In genomic region chr7:138129551-138130165, GRCh38 we compare ENCODE assay signal across 22 cellular contexts. TPM values are rescaled to one million over a fixed set of nuclear protein-coding genes. Genes with fewer than 3 reads are reported as not detected.
A peak's percentile ranks its signal among the peaks of the same experiment; 100 is the strongest.
DNase-seq lines count a peak whose midpoint lies in the region; ATAC-seq, FAIRE-seq and TF ChIP-seq lines count a peak whose summit lies in the region.
"Had no signal": no experiment of that assay in that cellular context is flagged by ENCODE, and none has a peak within 500 bp of the region (broad histone marks: within the 10 kb centered on the region; RNA-seq: fewer than 3 reads in every experiment).

No MANE protein-coding gene starts in this region.

- H3K79me1 ChIP-seq in mesendoderm (ENCODE audit: low read length): no peaks in the 10 kb centered on the region

- H2BK15ac ChIP-seq in mesendoderm (replicated peaks; ENCODE audit: low read depth): no peak overlapping the region

- H3K9me3 ChIP-seq in HEK293 (ENCODE audit: control insufficient read depth, insufficient read depth, low read depth, low read length): no peaks in the 10 kb centered on the region
- H3K9me3 ChIP-seq in K562 (replicated peaks; ENCODE audit: control insufficient read depth, insufficient read depth, low read depth, low read length): no peaks in the 10 kb centered on the region
- H3K9me3 ChIP-seq: BE2C had no signal

- TF ChIP-seq POLR2A in K562 (conservative IDR thresholded peaks at IDR 0.05): no peak

- no peak overlapping the region for H3K27ac ChIP-seq in HEK293 (ENCODE audit: extremely low read depth, low read depth, low read length)
- no peak overlapping the region for H3K27ac ChIP-seq in K562 (ENCODE audit: extremely low read depth, low read depth, low read length)
- H3K27ac ChIP-seq in mesendoderm (ENCODE audit: low read depth, low read length): no peak overlapping the region
- H3K27ac ChIP-seq: BLaER1 treated with 17β-estradiol and CSF1 and Interleukin-3, amounts not matched to agents 10 nM and 100 nM had no signal

- H3K4me2 ChIP-seq in K562 (ENCODE audit: insufficient read depth, low read length) (no peak overlapping the region), mesendoderm (ENCODE audit: low read length) (no peak overlapping the region)
- H3K4me2 ChIP-seq: BLaER1 treated with 17β-estradiol and CSF1 and Interleukin-3, amounts not matched to agents 10 nM and 100 nM had no signal

- no peak overlapping the region for H3K9ac ChIP-seq in K562 (ENCODE audit: insufficient read depth in 1 of 2, low read depth in 2 of 2, low read length in 2 of 2)
- no peak overlapping the region for H3K9ac ChIP-seq in mesendoderm (ENCODE audit: low read length)
- H3K9ac ChIP-seq: BLaER1 treated with 17β-estradiol and CSF1 and Interleukin-3, amounts not matched to agents 10 nM and 100 nM had no signal

- H3K56ac ChIP-seq in mesendoderm (ENCODE audit: low read length): no peak overlapping the region

- H3K27me3 ChIP-seq in K562 (ENCODE audit: control insufficient read depth in 2 of 2, insufficient read depth in 2 of 2, low read length in 2 of 2): peaks cover 3 to 12% of the 10 kb centered on the region in 2 experiments; a peak in 2 of 5 replicates
- H3K27me3 ChIP-seq in mesendoderm (ENCODE audit: insufficient read depth, low read length, poor library complexity): no peaks in the 10 kb centered on the region
- H3K27me3 ChIP-seq: BE2C; BLaER1 treated with 17β-estradiol and CSF1 and Interleukin-3, amounts not matched to agents 10 nM and 100 nM had no signal

- no peaks in the 10 kb centered on the region for H3K36me3 ChIP-seq in HEK293 (ENCODE audit: control insufficient read depth in 2 of 2, insufficient read depth in 1 of 2, low read length in 2 of 2)
- H3K36me3 ChIP-seq in K562 (ENCODE audit: control insufficient read depth, insufficient read depth, low read length): no peaks in the 10 kb centered on the region
- no peaks in the 10 kb centered on the region for H3K36me3 ChIP-seq in mesendoderm (ENCODE audit: control insufficient read depth, insufficient read depth, low read length)
- H3K36me3 ChIP-seq: BE2C; BLaER1 treated with 17β-estradiol and CSF1 and Interleukin-3, amounts not matched to agents 10 nM and 100 nM had no signal

- H3K36me3 Mint-ChIP-seq in natural killer cell: no peaks in the 10 kb centered on the region
- no peaks in the 10 kb centered on the region for H3K36me3 Mint-ChIP-seq in chondrocyte (ENCODE audit: low read depth)
- H3K36me3 Mint-ChIP-seq: CD14-positive monocyte; CD8-positive, alpha-beta memory T cell had no signal

- H3K27me3 Mint-ChIP-seq in natural killer cell (ENCODE audit: low read depth in 2 of 2) (no peaks in the 10 kb centered on the region), chondrocyte (ENCODE audit: low read depth) (no peaks in the 10 kb centered on the region)
- H3K27me3 Mint-ChIP-seq: CD4-positive, alpha-beta T cell had no signal

- no peak overlapping the region for H2AK5ac ChIP-seq in mesendoderm (ENCODE audit: low read length)

- H3K9me1 ChIP-seq in K562 (ENCODE audit: control insufficient read depth, insufficient read depth, low read length): no peaks in the 10 kb centered on the region

- CTCF ChIA-PET in HEK293 (lab: Yijun Ruan, JAX): no interaction called here
- CTCF ChIA-PET in K562 (lab: Yijun Ruan, JAX; ENCODE audit: low intra/inter-chr PET ratio): no interaction called here

- H4K20me1 ChIP-seq in K562 (replicated peaks; ENCODE audit: control insufficient read depth, insufficient read depth, low read length): no peaks in the 10 kb centered on the region
- H4K20me1 ChIP-seq: BLaER1 treated with 17β-estradiol and CSF1 and Interleukin-3, amounts not matched to agents 10 nM and 100 nM had no signal

- no peaks in the 10 kb centered on the region for H3K4me1 Mint-ChIP-seq in natural killer cell
- H3K4me1 Mint-ChIP-seq in chondrocyte (ENCODE audit: low read depth): peaks cover 14% of the 10 kb centered on the region
- H3K4me1 Mint-ChIP-seq: CD8-positive, alpha-beta memory T cell had no signal

- no TSS peak for BruUV-seq in K562 (replicated peaks; lab: Mats Ljungman, UMichigan)

- H3K9me3 Mint-ChIP-seq in natural killer cell: no peaks in the 10 kb centered on the region
- peaks cover 8% of the 10 kb centered on the region for H3K9me3 Mint-ChIP-seq in chondrocyte (ENCODE audit: low read depth)
- H3K9me3 Mint-ChIP-seq: CD4-positive, alpha-beta T cell had no signal

- H4K8ac ChIP-seq in mesendoderm (ENCODE audit: low read depth, low read length): peak overlapping the region; percentile 39

- FAIRE-seq in K562 (lab: Jason Lieb, UNC): no peak
- FAIRE-seq: D721Med, GM12891 had no signal

- no peak for TF ChIP-seq EP300 in K562 (IDR thresholded peaks at IDR 0.05; ENCODE audit: low read length)

- no peak overlapping the region for H4K5ac ChIP-seq in mesendoderm (ENCODE audit: low read length)

- H3K79me2 ChIP-seq in K562 (ENCODE audit: control insufficient read depth, insufficient read depth, low read length): no peaks in the 10 kb centered on the region
- no peaks in the 10 kb centered on the region for H3K79me2 ChIP-seq in mesendoderm (ENCODE audit: control insufficient read depth, insufficient read depth, low read length)

- 0% methylated on average over 3 of the region's 3 CpGs for WGBS in K562 (ENCODE audit: insufficient coverage, low coverage, missing lambda C conversion rate)
- WGBS in mesendoderm (ENCODE audit: extremely low coverage, insufficient coverage, low lambda C conversion rate): no CpG with 5 or more reads among the region's 3 CpGs

- in situ Hi-C loops in K562 (cut with MboI): no loop called here

- H2AFZ ChIP-seq in K562 (ENCODE audit: low read depth, low read length): no peak overlapping the region

- POLR2A ChIA-PET in HEK293 (lab: Yijun Ruan, JAX): no interaction called here
- POLR2A ChIA-PET in K562 (lab: Yijun Ruan, JAX): no interaction called here

- H3K18ac ChIP-seq in mesendoderm (ENCODE audit: low read length): no peak overlapping the region

- DNase-seq in K562 (ENCODE audit: extremely low read depth in 1 of 4, low spot score in 3 of 4): no peak
- no peak for DNase-seq in mesendoderm
- DNase-seq in natural killer cell: no peak
- no peak for DNase-seq in GM10266 (ENCODE audit: extremely low spot score)
- DNase-seq in chondrocyte (ENCODE audit: low spot score): no peak
- DNase-seq: BE2C; CD4-positive, alpha-beta T cell; CD8-positive, alpha-beta memory T cell; DMS 273 treated with DMSO at 0.1 percent for 48 hours; DMS79; EL; GDM1; GOT3; H7; HCEC 1CT had no signal

- no peak overlapping the region for H3K4me3 Mint-ChIP-seq in natural killer cell
- H3K4me3 Mint-ChIP-seq in chondrocyte (ENCODE audit: unreplicated experiment): no peak overlapping the region
- H3K4me3 Mint-ChIP-seq: CD14-positive monocyte; CD4-positive, alpha-beta T cell; CD8-positive, alpha-beta memory T cell had no signal

- no peak overlapping the region for H3K4ac ChIP-seq in mesendoderm (ENCODE audit: low read depth, low read length)

- TF ChIP-seq CTCF in HEK293 (tag by site-specific recombination; IDR thresholded peaks at IDR 0.05): no peak
- TF ChIP-seq CTCF in K562 (IDR thresholded peaks at IDR 0.05 in 2 of 3, conservative IDR thresholded peaks at IDR 0.05 in 1 of 3; ENCODE audit: insufficient read depth in 2 of 3, low read depth in 1 of 3, low read length in 3 of 3): no peak
- no peak for TF ChIP-seq CTCF in natural killer cell (IDR thresholded peaks at IDR 0.05)
- no peak for TF ChIP-seq CTCF in GM10266 (IDR thresholded peaks at IDR 0.05; ENCODE audit: control insufficient read depth, insufficient read depth, low read depth, missing control alignments)
- no peak for TF ChIP-seq CTCF in chondrocyte (IDR thresholded peaks at IDR 0.05)

- no peak for TF ChIP-seq RAD21 in K562 (CRISPR knock-in tag; conservative IDR thresholded peaks at IDR 0.05 in 1 of 2, IDR thresholded peaks at IDR 0.05 in 1 of 2)

- ATAC-seq in K562 (no peak; the same call in 2 of the 3 replicates), natural killer cell (no peak)

- H2BK5ac ChIP-seq in mesendoderm (ENCODE audit: low read length): no peak overlapping the region

- intact Hi-C loops in K562 (cut with micrococcal nuclease) (no loop called here), natural killer cell (cut with micrococcal nuclease) (no loop called here)

- H3K4me3 ChIP-seq in HEK293 (ENCODE audit: low read depth, low read length) (no peak overlapping the region), K562 (no peak overlapping the region), mesendoderm (ENCODE audit: low read length) (no peak overlapping the region)
- H3K4me3 ChIP-seq: BLaER1 treated with 17β-estradiol and CSF1 and Interleukin-3, amounts not matched to agents 10 nM and 100 nM had no signal

- no peak overlapping the region for H2BK120ac ChIP-seq in mesendoderm (ENCODE audit: low read depth, low read length)

- H3K4me1 ChIP-seq in HEK293 (ENCODE audit: control insufficient read depth, insufficient read depth, low read length): no peaks in the 10 kb centered on the region
- H3K4me1 ChIP-seq in K562 (replicated peaks in 1 of 2; ENCODE audit: control insufficient read depth in 2 of 2, insufficient read depth in 2 of 2, low read length in 2 of 2): no peaks in the 10 kb centered on the region
- no peaks in the 10 kb centered on the region for H3K4me1 ChIP-seq in mesendoderm (ENCODE audit: control insufficient read depth, low read depth, low read length)
- H3K4me1 ChIP-seq: BE2C had no signal

- H3K23ac ChIP-seq in mesendoderm (ENCODE audit: low read length): no peak overlapping the region

- H3K27ac Mint-ChIP-seq in natural killer cell (no peak overlapping the region), chondrocyte (ENCODE audit: unreplicated experiment) (no peak overlapping the region)
- H3K27ac Mint-ChIP-seq: CD4-positive, alpha-beta T cell; CD8-positive, alpha-beta memory T cell had no signal

RNA-seq across cellular contexts. Expression of gene AKR1D1, which starts 53.4 kb away (rescaled TPM):
- total RNA-seq in K562 (2011; cell fraction: chromatin; rRNA removed; ENCODE audit: low replicate concordance): not detected in 2 replicates
- not detected in 2 replicates for total RNA-seq in K562 (2011; cell fraction: nucleolus; rRNA removed)
- not detected in 2 replicates for total RNA-seq in K562 (2011; cell fraction: nucleoplasm; rRNA removed)
- total RNA-seq in K562 (2014; rRNA removed): not detected in 2 replicates
- total RNA-seq in K562 (2014; rRNA removed; fragmentation: Illumina TruSeq; extraction: Trizol): not detected in 2 replicates
- total RNA-seq in K562 (2015; rRNA removed; fragmentation: Illumina TruSeq; extraction: Trizol): not detected in 2 replicates
- not detected in 2 replicates for total RNA-seq in K562 (2021)
- not detected in 2 replicates for polyA plus RNA-seq in K562 (2011; rRNA removed)
- polyA plus RNA-seq in K562 (2011; cell fraction: cytosol; rRNA removed): not detected in 2 replicates
- not detected in 2 replicates for polyA plus RNA-seq in K562 (2011; cell fraction: nucleus; rRNA removed)
- not detected in 2 replicates for polyA plus RNA-seq in K562 (2012)
- polyA plus RNA-seq in K562 (2014; fragmentation: Illumina TruSeq; extraction: Trizol): not detected in 2 replicates
- polyA plus RNA-seq in K562 (2014; fragmentation: Nextera tagmentation; extraction: Ambion mirVana): not detected
- polyA plus RNA-seq in K562 (2014; rRNA removed): not detected in 2 replicates
- polyA minus RNA-seq in K562 (2011; rRNA and poly(A)+ RNA removed): not detected in 2 replicates
- not detected in 2 replicates for polyA minus RNA-seq in K562 (2011; cell fraction: cytosol; rRNA and poly(A)+ RNA removed)
- not detected in 2 replicates for polyA minus RNA-seq in K562 (2011; cell fraction: nucleus; rRNA and poly(A)+ RNA removed)
- polyA plus RNA-seq in mesendoderm (2013, experiment 1 of 2): 0.25 TPM
- polyA plus RNA-seq in mesendoderm (2013, experiment 2 of 2): 0.25 TPM
- total RNA-seq in natural killer cell: not detected
- total RNA-seq in chondrocyte: not detected in 3 replicates
- total RNA-seq: A172; CD4-positive, alpha-beta T cell; CD8-positive, alpha-beta memory T cell; H7 had no signal
- polyA plus RNA-seq: AG04450; CD14-positive monocyte; CD8-positive, alpha-beta memory T cell had no signal
